Comparison of ENCODE assay signal across 2 cellular contexts in the genomic region with DNA sequence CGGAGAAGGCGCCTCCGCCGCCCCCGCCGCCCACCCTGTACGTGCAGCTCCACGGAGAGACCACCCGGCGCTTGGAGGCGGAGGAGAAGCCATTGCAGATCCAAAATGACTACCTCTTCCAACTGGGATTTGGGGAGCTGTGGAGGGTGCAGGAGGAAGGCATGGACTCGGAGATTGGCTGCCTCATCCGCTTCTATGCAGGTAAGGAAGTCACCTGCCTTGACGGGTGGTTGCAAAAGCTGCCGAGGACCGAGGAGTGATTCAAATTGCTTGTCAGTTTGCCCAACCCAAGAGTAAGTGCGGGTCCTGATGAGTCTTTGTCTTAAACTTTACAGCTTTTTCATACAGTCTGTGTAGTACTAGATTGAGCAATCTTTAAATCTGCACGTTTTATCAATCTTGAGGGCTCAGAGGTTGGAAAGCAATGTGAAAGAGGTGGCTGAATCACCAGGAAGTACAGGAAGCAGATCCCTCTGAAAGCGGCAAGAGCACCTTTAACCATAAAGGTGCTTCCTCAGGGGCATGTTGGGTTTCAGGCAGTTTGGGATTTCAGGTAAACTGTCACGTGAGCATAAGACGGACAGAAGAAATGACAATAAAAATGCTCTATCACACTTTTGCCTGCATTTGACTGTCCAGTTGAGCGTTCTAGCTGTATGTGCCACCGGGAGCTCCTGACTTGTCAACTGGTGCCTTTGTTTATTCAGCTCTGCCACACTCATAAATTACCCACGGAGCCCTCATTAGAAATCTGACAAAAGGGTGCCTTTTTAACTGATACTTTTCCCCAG.
TF ChIP-seq lines count a peak whose summit lies in the region.

No MANE protein-coding gene starts in this region.

TF ChIP-seq in A549, 52 proteins besides CTCF, POLR2A, EP300 and RAD21:
- no peak for TF ChIP-seq POLR2AphosphoS2 (conservative IDR thresholded peaks at IDR 0.05; ENCODE audit: low read length)
- TF ChIP-seq, protein P1, sequence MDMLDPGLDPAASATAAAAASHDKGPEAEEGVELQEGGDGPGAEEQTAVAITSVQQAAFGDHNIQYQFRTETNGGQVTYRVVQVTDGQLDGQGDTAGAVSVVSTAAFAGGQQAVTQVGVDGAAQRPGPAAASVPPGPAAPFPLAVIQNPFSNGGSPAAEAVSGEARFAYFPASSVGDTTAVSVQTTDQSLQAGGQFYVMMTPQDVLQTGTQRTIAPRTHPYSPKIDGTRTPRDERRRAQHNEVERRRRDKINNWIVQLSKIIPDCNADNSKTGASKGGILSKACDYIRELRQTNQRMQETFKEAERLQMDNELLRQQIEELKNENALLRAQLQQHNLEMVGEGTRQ (IDR thresholded peaks at IDR 0.05) = 0 out of 2 replicates have a peak, but pooled peaks have one; percentile 5
- peak in 1 of 2 experiments; percentile 55; a peak in 3 of 4 replicates for TF ChIP-seq CEBPB (IDR thresholded peaks at IDR 0.05)

TF ChIP-seq in endothelial cell of umbilical vein, 7 proteins besides CTCF, POLR2A, EP300 and RAD21:
- TF ChIP-seq GATA2 (IDR thresholded peaks at IDR 0.05; ENCODE audit: insufficient read depth, insufficient read length, low read depth, low read length) (peak; percentile 46), MAX (IDR thresholded peaks at IDR 0.05; ENCODE audit: insufficient read depth, insufficient read length) (no peak), JUN (IDR thresholded peaks at IDR 0.05; ENCODE audit: borderline replicate concordance, insufficient read depth, insufficient read length, low read depth) (no peak), FOS (IDR thresholded peaks at IDR 0.05; ENCODE audit: borderline replicate concordance, insufficient read depth, low read length) (peak; percentile 19), POLR2AphosphoS5 (IDR thresholded peaks at IDR 0.05; ENCODE audit: insufficient read depth, low read depth, low read length) (no peak), EZH2 (IDR thresholded peaks at IDR 0.05; ENCODE audit: borderline replicate concordance, low read depth, low read length, severe bottlenecking) (no peak), MYC (IDR thresholded peaks at IDR 0.05; ENCODE audit: low read depth, low read length) (no peak)
